In genomic region chr19:1905863-1906375, GRCh38 we compare ENCODE assay signal across 8 cellular contexts. TPM values are rescaled to one million over a fixed set of nuclear protein-coding genes. Genes with fewer than 3 reads are reported as not detected.
DNase-seq lines count a peak whose midpoint lies in the region; ATAC-seq and TF ChIP-seq lines count a peak whose summit lies in the region.

No MANE protein-coding gene starts in this region.

- H3K9me3 ChIP-seq in heart left ventricle (no peaks in the 10 kb centered on the region), upper lobe of right lung (no peaks in the 10 kb centered on the region)

- H3K56ac ChIP-seq in mesendoderm (ENCODE audit: low read length) = peak overlapping the region; percentile 93

- peak overlapping the region; percentile 44 for H3K4ac ChIP-seq in mesendoderm (ENCODE audit: low read depth, low read length)

- no peak overlapping the region for H2BK5ac ChIP-seq in mesendoderm (ENCODE audit: low read length)

- H3K9ac ChIP-seq in mesendoderm (ENCODE audit: low read length) = peak overlapping the region; percentile 93

- no peak overlapping the region for H4K5ac ChIP-seq in mesendoderm (ENCODE audit: low read length)

- H3K4me1 ChIP-seq in heart left ventricle (peaks cover 0 to 71% (median 10%) of the 10 kb centered on the region in 12 donors), mesendoderm (ENCODE audit: control insufficient read depth, low read depth, low read length) (no peaks in the 10 kb centered on the region), upper lobe of right lung (peaks cover 28% of the 10 kb centered on the region)

- no peak for TF ChIP-seq POLR2A in heart left ventricle (IDR thresholded peaks at IDR 0.05)

- no peak overlapping the region for H2BK15ac ChIP-seq in mesendoderm (replicated peaks; ENCODE audit: low read depth)

- H3K79me1 ChIP-seq in mesendoderm (ENCODE audit: low read length) = peaks cover 13% of the 10 kb centered on the region

- peak overlapping the region; percentile 46 to 90 (median 72) for H3K4me3 ChIP-seq in heart left ventricle
- H3K4me3 ChIP-seq in brain microvascular endothelial cell (ENCODE audit: low read depth, low read length) = peak overlapping the region; percentile 72
- H3K4me3 ChIP-seq in mesendoderm (ENCODE audit: low read length) = peak overlapping the region; percentile 73
- H3K4me3 ChIP-seq in upper lobe of right lung = peak overlapping the region; percentile 63

- H4K8ac ChIP-seq in mesendoderm (ENCODE audit: low read depth, low read length) = no peak overlapping the region

- H2BK120ac ChIP-seq in mesendoderm (ENCODE audit: low read depth, low read length) = no peak overlapping the region

- peak overlapping the region; percentile 78 for H3K4me2 ChIP-seq in mesendoderm (ENCODE audit: low read length)

- DNase-seq in heart left ventricle = no peak
- DNase-seq in left ventricle myocardium superior = no peak
- no peak for DNase-seq in brain microvascular endothelial cell
- DNase-seq in mesendoderm = no peak
- no peak for DNase-seq in upper lobe of right lung
- no peak for DNase-seq in amniotic stem cell (lab: John Stamatoyannopoulos, UW)

- TF ChIP-seq CTCF in heart left ventricle (IDR thresholded peaks at IDR 0.05) = no peak
- no peak for TF ChIP-seq CTCF in brain microvascular endothelial cell (IDR thresholded peaks at IDR 0.05; ENCODE audit: low read depth, low read length, missing control alignments)
- no peak for TF ChIP-seq CTCF in upper lobe of right lung (IDR thresholded peaks at IDR 0.05)

- no peaks in the 10 kb centered on the region for H3K27me3 ChIP-seq in heart left ventricle
- H3K27me3 ChIP-seq in brain microvascular endothelial cell (replicated peaks) = no peaks in the 10 kb centered on the region
- H3K27me3 ChIP-seq in mesendoderm (ENCODE audit: insufficient read depth, low read length, poor library complexity) = no peaks in the 10 kb centered on the region
- H3K27me3 ChIP-seq in upper lobe of right lung = no peaks in the 10 kb centered on the region

- peak overlapping the region; percentile 41 to 95 (median 84) for H3K27ac ChIP-seq in heart left ventricle
- peak overlapping the region; percentile 64 for H3K27ac ChIP-seq in brain microvascular endothelial cell
- no peak overlapping the region for H3K27ac ChIP-seq in mesendoderm (ENCODE audit: low read depth, low read length)
- H3K27ac ChIP-seq in upper lobe of right lung = peak overlapping the region; percentile 71

- H3K18ac ChIP-seq in mesendoderm (ENCODE audit: low read length) = no peak overlapping the region

- H3K36me3 ChIP-seq in heart left ventricle (peaks cover 0 to 10% (median 0%) of the 10 kb centered on the region in 9 donors), brain microvascular endothelial cell (replicated peaks) (no peaks in the 10 kb centered on the region), mesendoderm (ENCODE audit: control insufficient read depth, insufficient read depth, low read length) (peaks cover 1% of the 10 kb centered on the region), upper lobe of right lung (no peaks in the 10 kb centered on the region)

- WGBS in heart left ventricle, 4 donors = 76 to 82% (median 80%) methylated on average over 9 to 15 of the region's 15 CpGs
- whole genome bisulfite sequencing in mesendoderm (ENCODE audit: extremely low coverage, insufficient coverage, low lambda C conversion rate) = no CpG with 5 or more reads among the region's 15 CpGs

- intact Hi-C loops in heart left ventricle (cut with DNase I) = no loop called here
- intact Hi-C loops in left ventricle myocardium superior (cut with micrococcal nuclease) = no loop called here
- intact Hi-C loops in upper lobe of right lung (cut with DNase I) = no loop called here

- peaks cover 40% of the 10 kb centered on the region for H3K79me2 ChIP-seq in mesendoderm (ENCODE audit: control insufficient read depth, insufficient read depth, low read length)

- in situ Hi-C loops in brain microvascular endothelial cell (cut with HindIII; ENCODE audit: low pct_ligation_motif_present, low sequenced_read_pairs) = no loop called here

- H3K23ac ChIP-seq in mesendoderm (ENCODE audit: low read length) = peak overlapping the region; percentile 1

- no peak overlapping the region for H2AK5ac ChIP-seq in mesendoderm (ENCODE audit: low read length)

- ATAC-seq in heart left ventricle = no peak
- ATAC-seq in left ventricle myocardium superior = no peak
- no peak for ATAC-seq in upper lobe of right lung
- ATAC-seq in GM18498 (IDR thresholded peaks at IDR 0.05; ENCODE audit: unreplicated experiment) = no peak
- ATAC-seq in GM18867 (IDR thresholded peaks at IDR 0.05; ENCODE audit: unreplicated experiment) = no peak

RNA-seq across cellular contexts. Expression of gene ADAT3, which starts 0.7 kb away (rescaled TPM):
- total RNA-seq in heart left ventricle (1 to 10 TPM; 1.2 to 5.1 (median 1.9) TPM), left ventricle myocardium superior (2.0 TPM), upper lobe of right lung (6.3 TPM)
- 1 to 10 TPM; 1.6 to 3.1 TPM for polyA plus RNA-seq in heart left ventricle
- 6.6 TPM for polyA plus RNA-seq in mesendoderm (2013, experiment 1 of 2)
- polyA plus RNA-seq in mesendoderm (2013, experiment 2 of 2) = 6.4 TPM

RNA-seq across cellular contexts. Expression of gene SCAMP4, which starts 0.7 kb away (rescaled TPM):
- total RNA-seq in heart left ventricle = 10 to 100 TPM; 13.5 to 38.8 (median 19.1) TPM
- 10 to 100 TPM; 15.4 to 28.3 TPM for polyA plus RNA-seq in heart left ventricle
- 16.4 TPM for total RNA-seq in left ventricle myocardium superior
- polyA plus RNA-seq in mesendoderm (2013, experiment 1 of 2) = 31.5 TPM
- polyA plus RNA-seq in mesendoderm (2013, experiment 2 of 2) = 30.6 TPM
- total RNA-seq in upper lobe of right lung = 73.2 TPM

RNA-seq across cellular contexts. Expression of gene ABHD17A, which starts 20.6 kb away (rescaled TPM):
- total RNA-seq in heart left ventricle (100 to 1,000 TPM in 2 of 9 donors, 10 to 100 TPM in 7; 48.5 to 121 (median 52.0) TPM), left ventricle myocardium superior (64.4 TPM), upper lobe of right lung (76.1 TPM)
- polyA plus RNA-seq in heart left ventricle = 100 to 1,000 TPM in 1 of 2 donors, 10 to 100 TPM in 1; 64.1 to 116 TPM
- 33.9 TPM for polyA plus RNA-seq in mesendoderm (2013, experiment 1 of 2)
- 34.1 TPM for polyA plus RNA-seq in mesendoderm (2013, experiment 2 of 2)

RNA-seq across cellular contexts. Expression of gene CSNK1G2, which starts 35.1 kb away (rescaled TPM):
- total RNA-seq in heart left ventricle (10 to 100 TPM; 18.2 to 42.7 (median 24.6) TPM), left ventricle myocardium superior (27.9 TPM), upper lobe of right lung (60.6 TPM)
- polyA plus RNA-seq in heart left ventricle = 10 to 100 TPM; 24.3 to 41.7 TPM
- polyA plus RNA-seq in mesendoderm (2013, experiment 1 of 2) = 124 TPM
- 120 TPM for polyA plus RNA-seq in mesendoderm (2013, experiment 2 of 2)

RNA-seq across cellular contexts. Expression of gene KLF16, which starts 42.5 kb away (rescaled TPM):
- 10 to 100 TPM in 4 of 9 donors, 1 to 10 TPM in 5; 2.9 to 19.7 (median 9.2) TPM for total RNA-seq in heart left ventricle
- 10 to 100 TPM in 1 of 2 donors, 1 to 10 TPM in 1; 3.5 to 10.2 TPM for polyA plus RNA-seq in heart left ventricle
- total RNA-seq in left ventricle myocardium superior = 9.8 TPM
- 32.7 TPM for polyA plus RNA-seq in mesendoderm (2013, experiment 1 of 2)
- polyA plus RNA-seq in mesendoderm (2013, experiment 2 of 2) = 33.5 TPM
- total RNA-seq in upper lobe of right lung = 28.0 TPM
